ENCODE assay signal across 9 cellular contexts in the genomic region with DNA sequence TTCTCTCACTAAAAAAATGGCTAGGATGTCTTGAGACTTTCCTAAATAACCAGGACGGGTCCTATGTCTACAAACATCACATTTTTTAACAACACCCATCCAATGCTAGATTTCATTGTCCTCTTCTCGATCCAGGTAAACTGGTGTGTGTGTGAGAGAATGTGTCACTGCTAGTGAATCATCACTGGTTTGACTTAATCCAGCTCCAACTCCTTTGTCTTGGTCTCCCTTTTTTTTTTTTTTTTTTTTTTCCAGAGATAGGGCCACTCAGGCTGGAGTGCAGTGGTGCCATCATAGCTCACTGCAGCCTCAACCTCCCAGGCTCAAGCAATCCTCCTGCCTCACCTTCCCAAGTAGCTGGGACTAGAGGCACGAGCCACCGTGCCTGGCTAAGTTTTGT. TPM values are rescaled to one million over a fixed set of nuclear protein-coding genes. Genes with fewer than 3 reads are reported as not detected.
DNase-seq lines count a peak whose midpoint lies in the region; ATAC-seq and TF ChIP-seq lines count a peak whose summit lies in the region.
"Had no signal": no experiment of that assay in that cellular context is flagged by ENCODE, and none has a peak within 500 bp of the region (broad histone marks: within the 10 kb centered on the region; RNA-seq: fewer than 3 reads in every experiment).

No MANE protein-coding gene starts in this region.

- TF ChIP-seq CTCF in tibial nerve (IDR thresholded peaks at IDR 0.05) = no peak

- no peak for DNase-seq in stimulated activated naive CD8-positive, alpha-beta T cell treated with anti-CD3 and anti-CD28 coated beads, Interleukin-15, Interleukin-2, amounts not matched to agents 100 U/mL and 50 U/mL, for 24 hours
- no peak for DNase-seq in activated naive CD8-positive, alpha-beta T cell treated with anti-CD3 and anti-CD28 coated beads, Interleukin-2, amount 10 ng/mL, durations not matched to agents 7 days and 5 days
- no peak for DNase-seq in immature natural killer cell
- no peak for DNase-seq in T1000 (lab: John Stamatoyannopoulos, UW)
- no peak for DNase-seq in tibial nerve (ENCODE audit: low spot score in 2 of 2)
- no peak for DNase-seq in HK-2 (ENCODE audit: unreplicated experiment)
- DNase-seq: NCI-H774 had no signal

- TF ChIP-seq EP300 in tibial nerve (IDR thresholded peaks at IDR 0.05) = no peak

- peak overlapping the region in 1 of 4 donors; percentile 93 for H3K4me3 ChIP-seq in tibial nerve

- peaks cover 22% of the 10 kb centered on the region for H3K36me3 Mint-ChIP-seq in stimulated activated naive CD8-positive, alpha-beta T cell treated with anti-CD3 and anti-CD28 coated beads, Interleukin-15, Interleukin-2, amounts not matched to agents 100 ng/mL and 50 ng/mL, for 24 hours (ENCODE audit: low read depth)
- peaks cover 15% of the 10 kb centered on the region for H3K36me3 Mint-ChIP-seq in activated naive CD8-positive, alpha-beta T cell treated with anti-CD3 and anti-CD28 coated beads, Interleukin-2, amount 10 ng/mL, durations not matched to agents 7 days and 5 days
- H3K36me3 Mint-ChIP-seq in immature natural killer cell = peaks cover 2 to 13% (median 7%) of the 10 kb centered on the region in 3 donors

- no peak for TF ChIP-seq POLR2A in tibial nerve (IDR thresholded peaks at IDR 0.05)

- H3K4me3 Mint-ChIP-seq in stimulated activated naive CD8-positive, alpha-beta T cell treated with anti-CD3 and anti-CD28 coated beads, Interleukin-15, Interleukin-2, amounts not matched to agents 100 ng/mL and 50 ng/mL, for 24 hours = peak overlapping the region; percentile 65
- peak overlapping the region; percentile 19 for H3K4me3 Mint-ChIP-seq in activated naive CD8-positive, alpha-beta T cell treated with anti-CD3 and anti-CD28 coated beads, Interleukin-2, amount 10 ng/mL, durations not matched to agents 7 days and 5 days
- H3K4me3 Mint-ChIP-seq in immature natural killer cell = peak overlapping the region; percentile 33 to 89 (median 74)

- H3K9me3 ChIP-seq in tibial nerve = no peaks in the 10 kb centered on the region

- POLR2A ChIA-PET in activated naive CD8-positive, alpha-beta T cell treated with anti-CD3 and anti-CD28 coated beads, Interleukin-2, amount 10 ng/mL, durations not matched to agents 7 days and 5 days (lab: Charles Lee) = interaction anchor here (0.6 to 6.3 kb wide), 3 partner anchors 16 to 363 kb away, joined by 3 to 176 read pairs (median 3); a partner anchor contains a TSS

- no peaks in the 10 kb centered on the region for H3K9me3 Mint-ChIP-seq in stimulated activated naive CD8-positive, alpha-beta T cell treated with anti-CD3 and anti-CD28 coated beads, Interleukin-15, Interleukin-2, amounts not matched to agents 100 ng/mL and 50 ng/mL, for 24 hours
- H3K9me3 Mint-ChIP-seq in activated naive CD8-positive, alpha-beta T cell treated with anti-CD3 and anti-CD28 coated beads, Interleukin-2, amount 10 ng/mL, durations not matched to agents 7 days and 5 days = no peaks in the 10 kb centered on the region
- peaks cover 0 to 2% (median 0%) of the 10 kb centered on the region in 6 donors for H3K9me3 Mint-ChIP-seq in immature natural killer cell

- peaks cover 0 to 66% (median 39%) of the 10 kb centered on the region in 4 donors for H3K4me1 ChIP-seq in tibial nerve

- H3K27ac ChIP-seq in tibial nerve = peak overlapping the region in 1 of 4 donors; percentile 93

- peak overlapping the region; percentile 74 for H3K27ac Mint-ChIP-seq in stimulated activated naive CD8-positive, alpha-beta T cell treated with anti-CD3 and anti-CD28 coated beads, Interleukin-15, Interleukin-2, amounts not matched to agents 100 ng/mL and 50 ng/mL, for 24 hours
- H3K27ac Mint-ChIP-seq in activated naive CD8-positive, alpha-beta T cell treated with anti-CD3 and anti-CD28 coated beads, Interleukin-2, amount 10 ng/mL, durations not matched to agents 7 days and 5 days = no peak overlapping the region
- peak overlapping the region in 1 of 6 donors; percentile 21 for H3K27ac Mint-ChIP-seq in immature natural killer cell

- peaks cover 1 to 35% of the 10 kb centered on the region in 2 donors for H3K27me3 ChIP-seq in tibial nerve

- peaks cover 45% of the 10 kb centered on the region for H3K4me1 Mint-ChIP-seq in stimulated activated naive CD8-positive, alpha-beta T cell treated with anti-CD3 and anti-CD28 coated beads, Interleukin-15, Interleukin-2, amounts not matched to agents 100 ng/mL and 50 ng/mL, for 24 hours (ENCODE audit: low read depth)
- H3K4me1 Mint-ChIP-seq in activated naive CD8-positive, alpha-beta T cell treated with anti-CD3 and anti-CD28 coated beads, Interleukin-2, amount 10 ng/mL, durations not matched to agents 7 days and 5 days = peaks cover 38% of the 10 kb centered on the region
- peaks cover 32 to 41% of the 10 kb centered on the region in 2 donors for H3K4me1 Mint-ChIP-seq in immature natural killer cell

- 52 to 63% methylated on average over 4 of the region's 4 CpGs for WGBS in tibial nerve, 2 donors

- H3K36me3 ChIP-seq in tibial nerve = peaks cover 0 to 20% (median 15%) of the 10 kb centered on the region in 3 donors

- no peak for ATAC-seq in stimulated activated naive CD8-positive, alpha-beta T cell treated with anti-CD3 and anti-CD28 coated beads, Interleukin-15, Interleukin-2, amounts not matched to agents 100 U/mL and 50 U/mL, for 24 hours
- ATAC-seq in activated naive CD8-positive, alpha-beta T cell treated with anti-CD3 and anti-CD28 coated beads, Interleukin-2, amount 10 ng/mL, durations not matched to agents 7 days and 5 days (ENCODE audit: low read depth) = no peak
- ATAC-seq in GM19324 (IDR thresholded peaks at IDR 0.05; ENCODE audit: low FRiP score, unreplicated experiment) = no peak

- H3K27me3 Mint-ChIP-seq in stimulated activated naive CD8-positive, alpha-beta T cell treated with anti-CD3 and anti-CD28 coated beads, Interleukin-15, Interleukin-2, amounts not matched to agents 100 ng/mL and 50 ng/mL, for 24 hours = peaks cover 26% of the 10 kb centered on the region
- H3K27me3 Mint-ChIP-seq in activated naive CD8-positive, alpha-beta T cell treated with anti-CD3 and anti-CD28 coated beads, Interleukin-2, amount 10 ng/mL, durations not matched to agents 7 days and 5 days = peaks cover 30% of the 10 kb centered on the region
- peaks cover 11 to 24% (median 19%) of the 10 kb centered on the region in 3 donors for H3K27me3 Mint-ChIP-seq in immature natural killer cell (ENCODE audit: low read depth in 3 of 3)

RNA-seq across cellular contexts. Expression of a gene that starts 2.0 kb away (rescaled TPM):
- 1 to 10 TPM; 3.0 to 4.7 TPM for total RNA-seq in activated naive CD8-positive, alpha-beta T cell treated with anti-CD3 and anti-CD28 coated beads, Interleukin-2, amount 10 ng/mL, durations not matched to agents 7 days and 5 days
- polyA plus RNA-seq in immature natural killer cell = 1 to 10 TPM in 1 of 3 donors, under 1 TPM in 1, not detected in 1; 0.59 to 1.1 TPM
- 10 to 100 TPM in 1 of 4 donors, 1 to 10 TPM in 3; 2.8 to 13.3 (median 5.0) TPM for total RNA-seq in tibial nerve

RNA-seq across cellular contexts. Expression of a gene that starts 4.1 kb away (rescaled TPM):
- total RNA-seq in activated naive CD8-positive, alpha-beta T cell treated with anti-CD3 and anti-CD28 coated beads, Interleukin-2, amount 10 ng/mL, durations not matched to agents 7 days and 5 days = under 1 TPM in 1 of 2 experiments, not detected in 1; 0.34 TPM
- polyA plus RNA-seq in immature natural killer cell = not detected
- total RNA-seq in tibial nerve = 1 to 10 TPM in 1 of 4 donors, not detected in 3; 3.0 TPM

RNA-seq across cellular contexts. Expression of a gene that starts 16.7 kb away (rescaled TPM):
- total RNA-seq in activated naive CD8-positive, alpha-beta T cell treated with anti-CD3 and anti-CD28 coated beads, Interleukin-2, amount 10 ng/mL, durations not matched to agents 7 days and 5 days = 100 to 1,000 TPM; 251 to 255 TPM
- 10 to 100 TPM; 24.9 to 73.4 (median 33.2) TPM for polyA plus RNA-seq in immature natural killer cell
- 100 to 1,000 TPM in 1 of 4 donors, 10 to 100 TPM in 3; 72.6 to 124 (median 88.6) TPM for total RNA-seq in tibial nerve

RNA-seq across cellular contexts. Expression of a gene that starts 24.4 kb away (rescaled TPM):
- 10 to 100 TPM; 25.6 to 28.0 TPM for total RNA-seq in activated naive CD8-positive, alpha-beta T cell treated with anti-CD3 and anti-CD28 coated beads, Interleukin-2, amount 10 ng/mL, durations not matched to agents 7 days and 5 days
- under 1 TPM in 1 of 3 donors, not detected in 2; 0.11 TPM for polyA plus RNA-seq in immature natural killer cell
- total RNA-seq in tibial nerve = 100 to 1,000 TPM in 1 of 4 donors, 10 to 100 TPM in 3; 63.9 to 119 (median 80.8) TPM

RNA-seq across cellular contexts. Expression of a gene that starts 39.0 kb away (rescaled TPM):
- total RNA-seq in activated naive CD8-positive, alpha-beta T cell treated with anti-CD3 and anti-CD28 coated beads, Interleukin-2, amount 10 ng/mL, durations not matched to agents 7 days and 5 days = 10 to 100 TPM; 39.0 to 41.2 TPM
- 1 to 10 TPM; 3.2 to 5.9 (median 4.7) TPM for polyA plus RNA-seq in immature natural killer cell
- total RNA-seq in tibial nerve = 10 to 100 TPM; 11.8 to 36.8 (median 32.1) TPM

Comparison
In these comparisons a context has a peak if more than half of its experiments do, and no peak if none do; other contexts are left out.
1. H3K4me3 Mint-ChIP-seq: peak in every context shown above with its lines; median percentile 74 in immature natural killer cell; 65 in stimulated activated naive CD8-positive, alpha-beta T cell treated with anti-CD3 and anti-CD28 coated beads, Interleukin-15, Interleukin-2, amounts not matched to agents 100 ng/mL and 50 ng/mL, for 24 hours; 19 in activated naive CD8-positive, alpha-beta T cell treated with anti-CD3 and anti-CD28 coated beads, Interleukin-2, amount 10 ng/mL, durations not matched to agents 7 days and 5 days.